In the genomic region with DNA sequence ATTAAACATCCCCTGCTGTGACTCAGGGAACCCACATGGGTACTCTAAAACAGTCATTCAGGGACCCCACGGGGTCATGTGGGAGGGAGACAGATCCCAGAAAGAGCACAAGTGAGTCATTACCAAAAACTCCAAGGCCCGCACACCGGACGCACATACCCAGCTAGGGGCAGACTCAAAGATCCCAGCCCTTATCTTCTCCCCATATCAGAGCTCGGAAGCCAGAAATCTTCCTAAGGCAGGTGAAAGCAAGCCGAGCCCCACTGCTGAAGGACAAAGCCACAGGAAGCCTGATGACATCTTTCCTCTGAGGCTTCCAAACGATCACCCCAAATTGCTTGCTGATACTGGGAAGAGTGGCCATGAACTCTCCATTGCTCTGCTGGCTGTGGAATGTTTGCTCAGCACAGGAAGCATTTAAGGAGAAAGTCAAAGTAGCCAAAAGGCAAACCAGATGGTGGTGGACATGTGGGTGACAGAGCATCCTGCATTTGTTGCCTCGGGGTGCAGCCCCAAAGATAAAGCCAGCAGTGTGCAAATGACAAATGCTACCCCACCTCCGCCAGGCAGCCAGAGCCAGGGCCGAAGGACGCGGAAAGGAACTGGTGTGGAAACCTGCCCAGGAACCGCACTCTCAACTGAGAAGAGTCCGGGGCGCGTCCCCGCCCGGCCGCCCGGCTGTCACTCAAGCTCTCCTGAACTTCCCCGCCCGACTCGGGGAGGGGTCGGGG, we compare ENCODE assay signal across 8 cellular contexts. TPM values are rescaled to one million over a fixed set of nuclear protein-coding genes. Genes with fewer than 3 reads are reported as not detected.
A peak's percentile ranks its signal among the peaks of the same experiment; 100 is the strongest.
DNase-seq lines count a peak whose midpoint lies in the region; ATAC-seq and TF ChIP-seq lines count a peak whose summit lies in the region.

No MANE protein-coding gene starts in this region.

- peaks cover 1% of the 10 kb centered on the region for H3K36me3 ChIP-seq in kidney epithelial cell (ENCODE audit: control insufficient read depth, insufficient read depth, low read length)

- peak; percentile 56 for ATAC-seq in HG02759 (IDR thresholded peaks at IDR 0.05; ENCODE audit: unreplicated experiment)
- peak; percentile 77 to 79 for ATAC-seq in activated CD4-positive, CD25-positive, alpha-beta regulatory T cell treated with anti-CD3 and anti-CD28 coated beads, Interleukin-2, amount 50 U/mL, for 24 hours

- DNase-seq in NCI-H187 (lab: John Stamatoyannopoulos, UW) (peak; percentile 36 to 40), NCI-H187 treated with DMSO at 0.1 percent for 48 hours (lab: John Stamatoyannopoulos, UW) (no peak), NCI-H1105 treated with DMSO at 0.1 percent for 48 hours (lab: John Stamatoyannopoulos, UW) (peak; percentile 22), cerebellar cortex (ENCODE audit: low spot score) (peak; percentile 75), kidney epithelial cell (ENCODE audit: low read depth) (peak; percentile 53)
- DNase-seq in stimulated activated CD4-positive, alpha-beta T cell treated with anti-CD3 and anti-CD28 coated beads, Interleukin-15, amount 100 ng/mL, for 48 hours (ENCODE audit: low read depth in 2 of 2), result peak; percentile 83 to 84

- peak overlapping the region; percentile 69 for H3K4me3 ChIP-seq in kidney epithelial cell (ENCODE audit: low read depth, low read length)

- no peak for TF ChIP-seq CTCF in kidney epithelial cell (IDR thresholded peaks at IDR 0.05; ENCODE audit: insufficient read depth, low read length, poor library complexity, severe bottlenecking)

- H3K27me3 ChIP-seq in kidney epithelial cell (ENCODE audit: control insufficient read depth, insufficient read depth, low read length), result no peaks in the 10 kb centered on the region

RNA-seq across cellular contexts. Expression of gene ACTR1B, which starts 0.8 kb away (rescaled TPM):
- 50.3 and 58.3 TPM in 2 replicates for total RNA-seq in kidney epithelial cell

RNA-seq across cellular contexts. Expression of gene C2orf92, which starts 6.5 kb away (rescaled TPM):
- 0.96 and 1.9 TPM in 2 replicates for total RNA-seq in kidney epithelial cell

RNA-seq across cellular contexts. Expression of gene COX5B, which starts 17.2 kb away (rescaled TPM):
- 393 and 441 TPM in 2 replicates for total RNA-seq in kidney epithelial cell

RNA-seq across cellular contexts. Expression of gene ZAP70, which starts 50.3 kb away (rescaled TPM):
- total RNA-seq in kidney epithelial cell, result 0.55 TPM in 1 of 2 replicates, not detected in the other
